26 cellular contexts compared by ENCODE assay signal in genomic region chr7:99992330-99993037, GRCh38. TPM values are rescaled to one million over a fixed set of nuclear protein-coding genes. Genes with fewer than 3 reads are reported as not detected.
A peak's percentile ranks its signal among the peaks of the same experiment; 100 is the strongest.
DNase-seq lines count a peak whose midpoint lies in the region; ATAC-seq, FAIRE-seq and TF ChIP-seq lines count a peak whose summit lies in the region.
"Had no signal": no experiment of that assay in that cellular context is flagged by ENCODE, and none has a peak within 500 bp of the region (broad histone marks: within the 10 kb centered on the region; RNA-seq: fewer than 3 reads in every experiment).

No MANE protein-coding gene starts in this region.

- CTCF ChIA-PET in K562 (lab: Yijun Ruan, JAX; ENCODE audit: low intra/inter-chr PET ratio), result interaction anchor here (1.9 to 2.0 kb wide), 2 partner anchors 80 to 138 kb away, joined by 8 to 12 read pairs; no protein-coding TSS in a partner anchor
- CTCF ChIA-PET in activated CD4-positive, alpha-beta memory T cell treated with anti-CD3 and anti-CD28 coated beads, Interleukin-2, amount 10 ng/mL, durations not matched to agents 7 days and 5 days (lab: Charles Lee), result interaction anchor here (0.6 to 11.0 kb wide), 9 partner anchors 9 to 467 kb away, joined by 3 to 138 read pairs (median 5); partner anchors contain the start of genes TRIM4 and ZKSCAN1

- FAIRE-seq in K562 (lab: Jason Lieb, UNC), result no peak
- FAIRE-seq: D721Med, GM12891, GM18507, H54 had no signal

- peaks cover 3% of the 10 kb centered on the region for H3K4me1 ChIP-seq in Loucy (ENCODE audit: insufficient read depth, low read length, poor library complexity, severe bottlenecking)
- H3K4me1 ChIP-seq in K562 (replicated peaks in 1 of 2; ENCODE audit: control insufficient read depth in 2 of 2, insufficient read depth in 2 of 2, low read length in 2 of 2), result peaks cover 7 to 18% of the 10 kb centered on the region in 2 experiments; a peak in 3 of 5 replicates
- peaks cover 5 to 51% (median 31%) of the 10 kb centered on the region in 6 donors for H3K4me1 ChIP-seq in spleen

- in situ Hi-C loops in K562 (cut with MboI), result loop anchor here (5.0 to 10.0 kb wide), 3 partner anchors 75 to 222 kb away; partner anchors contain the start of genes MBLAC1, PVRIG and TRIM4

- no peaks in the 10 kb centered on the region for H3K79me2 ChIP-seq in Loucy (ENCODE audit: insufficient read depth, low read length)
- H3K79me2 ChIP-seq in K562 (ENCODE audit: control insufficient read depth, insufficient read depth, low read length), result no peaks in the 10 kb centered on the region

- no peaks in the 10 kb centered on the region for H3K9me3 Mint-ChIP-seq in T-helper 1 cell treated with Interleukin-12 subunit alpha and Interleukin-12 subunit beta and Interleukin-4 antibody, amounts not matched to agents 30 μg/mL and 1 μg/mL, for 36 hours
- H3K9me3 Mint-ChIP-seq in activated CD4-positive, alpha-beta memory T cell treated with anti-CD3 and anti-CD28 coated beads, Interleukin-2, amount 10 ng/mL, durations not matched to agents 7 days and 5 days, result no peaks in the 10 kb centered on the region
- H3K9me3 Mint-ChIP-seq: CD8-positive, alpha-beta memory T cell had no signal

- intact Hi-C loops in K562 (cut with micrococcal nuclease) (loop anchor here (5.0 to 10.0 kb wide), 2 partner anchors 222 to 465 kb away; partner anchors contain the start of gene PVRIG), spleen (cut with DNase I; ENCODE audit: low total_unique reads) (loop anchor here (5.0 kb wide), 1 partner anchor 80 kb away; no protein-coding TSS in a partner anchor)

- H3K4me3 ChIP-seq in Loucy (ENCODE audit: low read length, poor library complexity, severe bottlenecking), result no peak overlapping the region
- H3K4me3 ChIP-seq in K562, result no peak overlapping the region
- H3K4me3 ChIP-seq in spleen, result peak overlapping the region in 1 of 8 donors; percentile 23
- H3K4me3 ChIP-seq: BLaER1, PC-9, SK-N-MC had no signal

- peak overlapping the region; percentile 27; the same call in 1 of the 2 replicates for H2AFZ ChIP-seq in Loucy (ENCODE audit: low read length)
- 0 out of 2 replicates have a peak overlapping the region, but pooled peaks have one; percentile 11 for H2AFZ ChIP-seq in K562 (ENCODE audit: low read depth, low read length)
- H2AFZ ChIP-seq: PC-9 had no signal

- no TSS peak for BruUV-seq in K562 (replicated peaks; lab: Mats Ljungman, UMichigan)

- WGBS in K562 (ENCODE audit: insufficient coverage, low coverage, missing lambda C conversion rate), result 61% methylated on average over 21 of the region's 21 CpGs
- 42 to 67% (median 58%) methylated on average over 14 to 21 of the region's 21 CpGs for WGBS in spleen, 5 donors

- no peak for TF ChIP-seq RAD21 in K562 (CRISPR knock-in tag; conservative IDR thresholded peaks at IDR 0.05 in 1 of 2, IDR thresholded peaks at IDR 0.05 in 1 of 2)

- no peak overlapping the region for H3K4me2 ChIP-seq in Loucy (ENCODE audit: low read depth, low read length, poor library complexity, severe bottlenecking)
- H3K4me2 ChIP-seq in K562 (ENCODE audit: insufficient read depth, low read length), result no peak overlapping the region
- H3K4me2 ChIP-seq: BLaER1, PC-9 had no signal

- peaks cover 15% of the 10 kb centered on the region for H3K4me1 Mint-ChIP-seq in T-helper 1 cell treated with Interleukin-12 subunit alpha and Interleukin-12 subunit beta and Interleukin-4 antibody, amounts not matched to agents 30 μg/mL and 1 μg/mL, for 36 hours (ENCODE audit: low read depth)
- peaks cover 32% of the 10 kb centered on the region for H3K4me1 Mint-ChIP-seq in activated CD4-positive, alpha-beta memory T cell treated with anti-CD3 and anti-CD28 coated beads, Interleukin-2, amount 10 ng/mL, durations not matched to agents 7 days and 5 days

- H3F3A ChIP-seq in Loucy (ENCODE audit: low read depth), result no peaks in the 10 kb centered on the region

- H3K9ac ChIP-seq in Loucy (ENCODE audit: low read depth, low read length, poor library complexity, severe bottlenecking) (no peak overlapping the region), K562 (ENCODE audit: insufficient read depth in 1 of 2, low read depth in 2 of 2, low read length in 2 of 2) (peak overlapping the region in 1 of 2 experiments; percentile 27; a peak in 1 of 4 replicates)
- H3K9ac ChIP-seq: BLaER1 had no signal

- H3K4me3 Mint-ChIP-seq in T-helper 1 cell treated with Interleukin-12 subunit alpha and Interleukin-12 subunit beta and Interleukin-4 antibody, amounts not matched to agents 30 μg/mL and 1 μg/mL, for 36 hours, result no peak overlapping the region
- no peak overlapping the region for H3K4me3 Mint-ChIP-seq in activated CD4-positive, alpha-beta memory T cell treated with anti-CD3 and anti-CD28 coated beads, Interleukin-2, amount 10 ng/mL, durations not matched to agents 7 days and 5 days
- H3K4me3 Mint-ChIP-seq: CD8-positive, alpha-beta memory T cell had no signal

- POLR2A ChIA-PET in K562 (lab: Yijun Ruan, JAX), result interaction anchor here (1.3 kb wide), 1 partner anchor 74 kb away, joined by 3 read pairs; no protein-coding TSS in a partner anchor
- POLR2A ChIA-PET in activated CD4-positive, alpha-beta memory T cell treated with anti-CD3 and anti-CD28 coated beads, Interleukin-2, amount 10 ng/mL, durations not matched to agents 7 days and 5 days (lab: Charles Lee), result interaction anchor here (2.2 kb wide), 1 partner anchor 72 kb away, joined by 4 read pairs; no protein-coding TSS in a partner anchor

- peaks cover 4% of the 10 kb centered on the region for H3K36me3 Mint-ChIP-seq in T-helper 1 cell treated with Interleukin-12 subunit alpha and Interleukin-12 subunit beta and Interleukin-4 antibody, amounts not matched to agents 30 μg/mL and 1 μg/mL, for 36 hours (ENCODE audit: low read depth)
- no peaks in the 10 kb centered on the region for H3K36me3 Mint-ChIP-seq in activated CD4-positive, alpha-beta memory T cell treated with anti-CD3 and anti-CD28 coated beads, Interleukin-2, amount 10 ng/mL, durations not matched to agents 7 days and 5 days (ENCODE audit: low read depth)
- H3K36me3 Mint-ChIP-seq: CD8-positive, alpha-beta memory T cell had no signal

- no peaks in the 10 kb centered on the region for H3K9me1 ChIP-seq in K562 (ENCODE audit: control insufficient read depth, insufficient read depth, low read length)

- H3K9me3 ChIP-seq in Loucy (ENCODE audit: insufficient read depth, low read depth, low read length) (no peaks in the 10 kb centered on the region), K562 (replicated peaks; ENCODE audit: control insufficient read depth, insufficient read depth, low read depth, low read length) (no peaks in the 10 kb centered on the region), spleen (no peaks in the 10 kb centered on the region)
- H3K9me3 ChIP-seq: BLaER1 had no signal

- H3K9me2 ChIP-seq in Loucy (replicated peaks; ENCODE audit: low read depth, low read length), result no peaks in the 10 kb centered on the region

- ATAC-seq in K562 (no peak), GM19395 (IDR thresholded peaks at IDR 0.05; ENCODE audit: unreplicated experiment) (no peak)

- no peak for TF ChIP-seq POLR2A in K562 (conservative IDR thresholded peaks at IDR 0.05)
- no peak for TF ChIP-seq POLR2A in spleen (IDR thresholded peaks at IDR 0.05)

- TF ChIP-seq CTCF in Loucy (conservative IDR thresholded peaks at IDR 0.05; ENCODE audit: low read length) (no peak), K562 (IDR thresholded peaks at IDR 0.05 in 2 of 3, conservative IDR thresholded peaks at IDR 0.05 in 1 of 3; ENCODE audit: insufficient read depth in 2 of 3, low read depth in 1 of 3, low read length in 3 of 3) (no peak), spleen (IDR thresholded peaks at IDR 0.05 in 8 of 11, conservative IDR thresholded peaks at IDR 0.05 in 3 of 11) (peak in 1 of 11 experiments; percentile 11)

- H4K20me1 ChIP-seq in Loucy (ENCODE audit: insufficient read depth, low read length, poor library complexity, severe bottlenecking), result no peaks in the 10 kb centered on the region
- H4K20me1 ChIP-seq in K562 (replicated peaks; ENCODE audit: control insufficient read depth, insufficient read depth, low read length), result no peaks in the 10 kb centered on the region
- H4K20me1 ChIP-seq: BLaER1 had no signal

- no peaks in the 10 kb centered on the region for H3K27me3 ChIP-seq in Loucy (ENCODE audit: insufficient read depth, low read length, poor library complexity, severe bottlenecking)
- H3K27me3 ChIP-seq in K562 (ENCODE audit: control insufficient read depth in 2 of 2, insufficient read depth in 2 of 2, low read length in 2 of 2), result peaks cover 13 to 34% of the 10 kb centered on the region in 2 experiments; a peak in 3 of 5 replicates
- H3K27me3 ChIP-seq in spleen (replicated peaks in 1 of 7), result peaks cover 0 to 16% (median 0%) of the 10 kb centered on the region in 7 donors
- H3K27me3 ChIP-seq: BLaER1 had no signal

- H3K27me3 Mint-ChIP-seq in T-helper 1 cell treated with Interleukin-12 subunit alpha and Interleukin-12 subunit beta and Interleukin-4 antibody, amounts not matched to agents 30 μg/mL and 1 μg/mL, for 36 hours (ENCODE audit: low read depth), result peaks cover 18% of the 10 kb centered on the region
- H3K27me3 Mint-ChIP-seq in activated CD4-positive, alpha-beta memory T cell treated with anti-CD3 and anti-CD28 coated beads, Interleukin-2, amount 10 ng/mL, durations not matched to agents 7 days and 5 days, result peaks cover 11% of the 10 kb centered on the region

- peak overlapping the region; percentile 26 for H3K27ac Mint-ChIP-seq in T-helper 1 cell treated with Interleukin-12 subunit alpha and Interleukin-12 subunit beta and Interleukin-4 antibody, amounts not matched to agents 30 μg/mL and 1 μg/mL, for 36 hours
- no peak overlapping the region for H3K27ac Mint-ChIP-seq in activated CD4-positive, alpha-beta memory T cell treated with anti-CD3 and anti-CD28 coated beads, Interleukin-2, amount 10 ng/mL, durations not matched to agents 7 days and 5 days

- no peak for TF ChIP-seq EP300 in K562 (IDR thresholded peaks at IDR 0.05; ENCODE audit: low read length)

- DNase-seq in T-helper 1 cell, result no peak
- peak in 1 of 4 experiments; percentile 13 for DNase-seq in K562 (ENCODE audit: extremely low read depth in 1 of 4, low spot score in 3 of 4)
- DNase-seq in spleen, result peak; percentile 75
- DNase-seq in NCI-H2227 (lab: John Stamatoyannopoulos, UW; ENCODE audit: unreplicated experiment), result no peak
- DNase-seq in activated CD4-positive, alpha-beta memory T cell treated with anti-CD3 and anti-CD28 coated beads, Interleukin-2, amount 10 ng/mL, durations not matched to agents 7 days and 5 days, result no peak
- DNase-seq: CD8-positive, alpha-beta memory T cell; DMS79 treated with DMSO at 0.1 percent for 48 hours; Kasumi-1; NCI-H1105 treated with DMSO at 0.1 percent for 48 hours; NCI-H1694 treated with DMSO at 0.1 percent for 48 hours; NCI-H2107; NCI-H226; NCI-H526; NK-92 treated with Interleukin-12 subunit alpha and Interleukin-12 subunit beta, amount 100 ng/mL, for 24 hours; PC-9 had no signal

- no peaks in the 10 kb centered on the region for H3K36me3 ChIP-seq in Loucy (ENCODE audit: insufficient read depth, low read length)
- H3K36me3 ChIP-seq in K562 (ENCODE audit: control insufficient read depth, insufficient read depth, low read length), result no peaks in the 10 kb centered on the region
- H3K36me3 ChIP-seq in spleen, result no peaks in the 10 kb centered on the region
- H3K36me3 ChIP-seq: BLaER1 had no signal

- no peak overlapping the region for H3K27ac ChIP-seq in K562 (ENCODE audit: extremely low read depth, low read depth, low read length)
- peak overlapping the region in 5 of 8 donors; percentile 49 to 77 (median 60) for H3K27ac ChIP-seq in spleen
- H3K27ac ChIP-seq: BLaER1, PC-9, SK-N-MC had no signal

RNA-seq across cellular contexts. Expression of gene AZGP1, which starts 16.7 kb away (rescaled TPM):
- not detected in 2 replicates for total RNA-seq in K562 (2011; cell fraction: chromatin; rRNA removed; ENCODE audit: low replicate concordance)
- not detected in 2 replicates for total RNA-seq in K562 (2011; cell fraction: nucleolus; rRNA removed)
- not detected in 2 replicates for total RNA-seq in K562 (2011; cell fraction: nucleoplasm; rRNA removed)
- total RNA-seq in K562 (2014; rRNA removed) (0.18 TPM in 1 of 2 replicates, not detected in the other), K562 (2014; rRNA removed; fragmentation: Illumina TruSeq; extraction: Trizol) (not detected in 2 replicates), K562 (2015; rRNA removed; fragmentation: Illumina TruSeq; extraction: Trizol) (not detected in 2 replicates), K562 (2021) (0.53 and 0.54 TPM in 2 replicates), spleen (under 1 TPM in 1 of 7 donors, not detected in 6; 0.79 TPM)
- polyA plus RNA-seq in K562 (2011; rRNA removed) (not detected in 2 replicates), K562 (2014; fragmentation: Illumina TruSeq; extraction: Trizol) (not detected in 2 replicates), K562 (2014; fragmentation: Nextera tagmentation; extraction: Ambion mirVana) (not detected), K562 (2014; rRNA removed) (not detected in 2 replicates), spleen (1 to 10 TPM in 1 of 3 donors, under 1 TPM in 2; 0.13 to 2.3 (median 0.36) TPM)
- polyA plus RNA-seq in K562 (2011; cell fraction: cytosol; rRNA removed), result not detected in 2 replicates
- not detected in 2 replicates for polyA plus RNA-seq in K562 (2011; cell fraction: nucleus; rRNA removed)
- polyA plus RNA-seq in K562 (2012), result not detected in 2 replicates
- not detected in 2 replicates for polyA minus RNA-seq in K562 (2011; rRNA and poly(A)+ RNA removed)
- not detected in 2 replicates for polyA minus RNA-seq in K562 (2011; cell fraction: cytosol; rRNA and poly(A)+ RNA removed)
- polyA minus RNA-seq in K562 (2011; cell fraction: nucleus; rRNA and poly(A)+ RNA removed), result not detected in 2 replicates
- total RNA-seq in activated CD4-positive, alpha-beta memory T cell treated with anti-CD3 and anti-CD28 coated beads, Interleukin-2, amount 10 ng/mL, durations not matched to agents 7 days and 5 days, result not detected
- total RNA-seq: A172; CD8-positive, alpha-beta memory T cell; G401; PC-9 had no signal
- polyA plus RNA-seq: CD8-positive, alpha-beta memory T cell had no signal

RNA-seq across cellular contexts. Expression of gene ZKSCAN1, which starts 22.9 kb away (rescaled TPM):
- 87.8 and 126 TPM in 2 replicates for total RNA-seq in K562 (2011; cell fraction: chromatin; rRNA removed; ENCODE audit: low replicate concordance)
- 44.4 and 45.4 TPM in 2 replicates for total RNA-seq in K562 (2011; cell fraction: nucleolus; rRNA removed)
- total RNA-seq in K562 (2011; cell fraction: nucleoplasm; rRNA removed), result 60.3 and 60.7 TPM in 2 replicates
- 15.5 and 19.4 TPM in 2 replicates for total RNA-seq in K562 (2014; rRNA removed)
- total RNA-seq in K562 (2014; rRNA removed; fragmentation: Illumina TruSeq; extraction: Trizol), result 32.1 and 36.1 TPM in 2 replicates
- total RNA-seq in K562 (2015; rRNA removed; fragmentation: Illumina TruSeq; extraction: Trizol), result 22.5 and 23.2 TPM in 2 replicates
- total RNA-seq in K562 (2021), result 42.9 and 43.0 TPM in 2 replicates
- 28.3 and 34.6 TPM in 2 replicates for polyA plus RNA-seq in K562 (2011; rRNA removed)
- polyA plus RNA-seq in K562 (2011; cell fraction: cytosol; rRNA removed), result 14.3 and 17.7 TPM in 2 replicates
- 20.7 and 36.3 TPM in 2 replicates for polyA plus RNA-seq in K562 (2011; cell fraction: nucleus; rRNA removed)
- 17.2 and 27.8 TPM in 2 replicates for polyA plus RNA-seq in K562 (2012)
- polyA plus RNA-seq in K562 (2014; fragmentation: Illumina TruSeq; extraction: Trizol), result 23.8 and 27.3 TPM in 2 replicates
- 1 to 10 TPM; 5.3 to 6.8 TPM for polyA plus RNA-seq in K562 (2014; fragmentation: Nextera tagmentation; extraction: Ambion mirVana)
- polyA plus RNA-seq in K562 (2014; rRNA removed), result 19.8 and 20.9 TPM in 2 replicates
- polyA minus RNA-seq in K562 (2011; rRNA and poly(A)+ RNA removed), result 65.4 and 82.5 TPM in 2 replicates
- polyA minus RNA-seq in K562 (2011; cell fraction: cytosol; rRNA and poly(A)+ RNA removed), result 24.1 and 25.7 TPM in 2 replicates
- 12.1 and 20.1 TPM in 2 replicates for polyA minus RNA-seq in K562 (2011; cell fraction: nucleus; rRNA and poly(A)+ RNA removed)
- 10 to 100 TPM; 29.7 to 77.9 (median 65.7) TPM for total RNA-seq in spleen
- polyA plus RNA-seq in spleen, result 10 to 100 TPM in 2 of 3 donors, 1 to 10 TPM in 1; 7.3 to 11.5 (median 10.6) TPM
- total RNA-seq in activated CD4-positive, alpha-beta memory T cell treated with anti-CD3 and anti-CD28 coated beads, Interleukin-2, amount 10 ng/mL, durations not matched to agents 7 days and 5 days, result 10 to 100 TPM; 63.1 to 65.5 TPM

RNA-seq across cellular contexts. Expression of gene ZSCAN21, which starts 57.1 kb away (rescaled TPM):
- total RNA-seq in K562 (2011; cell fraction: chromatin; rRNA removed; ENCODE audit: low replicate concordance), result 19.2 and 21.8 TPM in 2 replicates
- total RNA-seq in K562 (2011; cell fraction: nucleolus; rRNA removed), result 12.0 and 13.5 TPM in 2 replicates
- 9.1 and 13.6 TPM in 2 replicates for total RNA-seq in K562 (2011; cell fraction: nucleoplasm; rRNA removed)
- total RNA-seq in K562 (2014; rRNA removed), result 13.8 and 14.0 TPM in 2 replicates
- total RNA-seq in K562 (2014; rRNA removed; fragmentation: Illumina TruSeq; extraction: Trizol), result 13.2 and 14.1 TPM in 2 replicates
- 11.6 and 12.2 TPM in 2 replicates for total RNA-seq in K562 (2015; rRNA removed; fragmentation: Illumina TruSeq; extraction: Trizol)
- 12.7 and 13.8 TPM in 2 replicates for total RNA-seq in K562 (2021)
- polyA plus RNA-seq in K562 (2011; rRNA removed), result 9.5 and 13.4 TPM in 2 replicates
- 6.7 and 9.5 TPM in 2 replicates for polyA plus RNA-seq in K562 (2011; cell fraction: cytosol; rRNA removed)
- 7.4 and 7.8 TPM in 2 replicates for polyA plus RNA-seq in K562 (2011; cell fraction: nucleus; rRNA removed)
- polyA plus RNA-seq in K562 (2012), result 7.7 and 8.5 TPM in 2 replicates
- 13.5 and 15.5 TPM in 2 replicates for polyA plus RNA-seq in K562 (2014; fragmentation: Illumina TruSeq; extraction: Trizol)
- polyA plus RNA-seq in K562 (2014; fragmentation: Nextera tagmentation; extraction: Ambion mirVana), result 1 to 10 TPM; 5.9 to 6.9 TPM
- 11.6 and 11.8 TPM in 2 replicates for polyA plus RNA-seq in K562 (2014; rRNA removed)
- 8.2 and 9.7 TPM in 2 replicates for polyA minus RNA-seq in K562 (2011; rRNA and poly(A)+ RNA removed)
- polyA minus RNA-seq in K562 (2011; cell fraction: cytosol; rRNA and poly(A)+ RNA removed), result 3.5 and 5.0 TPM in 2 replicates
- polyA minus RNA-seq in K562 (2011; cell fraction: nucleus; rRNA and poly(A)+ RNA removed), result 2.6 and 3.2 TPM in 2 replicates
- total RNA-seq in spleen, result 10 to 100 TPM in 2 of 7 donors, 1 to 10 TPM in 5; 7.2 to 14.3 (median 9.2) TPM
- 1 to 10 TPM; 3.7 to 6.1 (median 5.0) TPM for polyA plus RNA-seq in spleen
- total RNA-seq in activated CD4-positive, alpha-beta memory T cell treated with anti-CD3 and anti-CD28 coated beads, Interleukin-2, amount 10 ng/mL, durations not matched to agents 7 days and 5 days, result 1 to 10 TPM; 6.9 TPM
